In the genomic region with DNA sequence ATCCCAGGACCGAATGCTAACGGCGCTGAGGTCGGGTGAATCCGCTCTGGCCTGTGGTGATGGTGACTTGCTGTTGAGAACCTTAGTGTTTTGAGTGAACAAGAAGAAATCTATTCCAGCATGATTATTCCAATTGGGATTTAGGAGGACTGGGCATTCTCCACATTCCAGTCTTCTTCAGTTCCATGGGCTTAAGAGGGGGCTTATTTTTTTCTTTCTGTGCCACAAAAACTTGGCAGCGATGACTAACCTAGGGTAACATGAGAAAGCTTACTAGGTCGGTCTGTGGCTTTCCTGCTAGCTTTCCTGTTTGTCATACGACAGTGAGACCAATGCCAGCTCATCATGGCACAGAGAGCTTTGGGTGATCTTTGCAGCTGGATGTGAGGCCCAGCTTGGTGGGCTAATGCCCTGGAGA, we compare ENCODE assay signal across 10 cellular contexts.
DNase-seq lines count a peak whose midpoint lies in the region; ATAC-seq and TF ChIP-seq lines count a peak whose summit lies in the region.
"Had no signal": no experiment of that assay in that cellular context is flagged by ENCODE, and none has a peak within 500 bp of the region (broad histone marks: within the 10 kb centered on the region; RNA-seq: fewer than 3 reads in every experiment).

No MANE protein-coding gene starts in this region.

- no peaks in the 10 kb centered on the region for H3K9me3 ChIP-seq in SK-N-SH

- no peaks in the 10 kb centered on the region for H3K79me2 ChIP-seq in SK-N-SH (ENCODE audit: insufficient read depth)

- H3K4me1 ChIP-seq in SK-N-SH (ENCODE audit: control insufficient read depth in 1 of 2, insufficient read depth in 2 of 2, low read depth in 1 of 2, low read length in 1 of 2), result peaks cover 0 to 20% of the 10 kb centered on the region in 2 experiments; a peak in 3 of 4 replicates

- no peaks in the 10 kb centered on the region for H3K9me2 ChIP-seq in SK-N-SH

- H3K4me1 Mint-ChIP-seq in activated T-cell treated with anti-CD3 and anti-CD28 coated beads, Interleukin-2, amount 50 U/mL, for 4 hours (ENCODE audit: low read depth), result peaks cover 12% of the 10 kb centered on the region
- peaks cover 16% of the 10 kb centered on the region for H3K4me1 Mint-ChIP-seq in stimulated activated naive CD8-positive, alpha-beta T cell treated with anti-CD3 and anti-CD28 coated beads, Interleukin-15, Interleukin-2, amounts not matched to agents 100 ng/mL and 50 ng/mL, for 24 hours (ENCODE audit: low read depth)
- H3K4me1 Mint-ChIP-seq in T-helper 2 cell treated with Interferon-gamma antibody and Interleukin-4, amounts not matched to agents 5 μg/mL and 100 μg/mL, for 36 hours (ENCODE audit: low read depth), result peaks cover 8% of the 10 kb centered on the region

- peak overlapping the region; percentile 61 for H3K4me2 ChIP-seq in SK-N-SH

- H3F3A ChIP-seq in SK-N-SH (replicated peaks; ENCODE audit: insufficient read depth), result peaks cover 23% of the 10 kb centered on the region

- peak overlapping the region; percentile 12 to 88; a peak in 3 of 4 replicates for H3K27ac ChIP-seq in SK-N-SH (ENCODE audit: low read depth in 2 of 2, low read length in 1 of 2)
- no peak overlapping the region for H3K27ac ChIP-seq in coronary artery

- no peaks in the 10 kb centered on the region for H3K36me3 ChIP-seq in SK-N-SH (replicated peaks in 1 of 2; ENCODE audit: control insufficient read depth in 1 of 2, insufficient read depth in 2 of 2, low read length in 1 of 2)

- TF ChIP-seq EP300 in SK-N-SH (IDR thresholded peaks at IDR 0.05; ENCODE audit: borderline replicate concordance in 1 of 2, low read depth in 1 of 2, low read length in 1 of 2), result peak in 1 of 2 experiments; percentile 79; a peak in 2 of 4 replicates

- peaks cover 8% of the 10 kb centered on the region for H3K27me3 Mint-ChIP-seq in activated T-cell treated with anti-CD3 and anti-CD28 coated beads, Interleukin-2, amount 50 U/mL, for 4 hours (ENCODE audit: low read depth)
- H3K27me3 Mint-ChIP-seq in stimulated activated naive CD8-positive, alpha-beta T cell treated with anti-CD3 and anti-CD28 coated beads, Interleukin-15, Interleukin-2, amounts not matched to agents 100 ng/mL and 50 ng/mL, for 24 hours, result peaks cover 3% of the 10 kb centered on the region
- H3K27me3 Mint-ChIP-seq in T-helper 2 cell treated with Interferon-gamma antibody and Interleukin-4, amounts not matched to agents 5 μg/mL and 100 μg/mL, for 36 hours (ENCODE audit: low read depth), result peaks cover 2% of the 10 kb centered on the region

- no peak for TF ChIP-seq RAD21 in SK-N-SH (IDR thresholded peaks at IDR 0.05; ENCODE audit: low read length)

- DNase-seq in activated T-cell treated with anti-CD3 and anti-CD28 coated beads, Interleukin-2, amount 50 U/mL, for 4 hours, result no peak
- DNase-seq in activated T-cell treated with anti-CD3 and anti-CD28 coated beads for 4 hours (no peak), SK-N-SH (no peak), epithelial cell of esophagus (ENCODE audit: low read depth) (peak; percentile 80), coronary artery (ENCODE audit: low spot score) (no peak), NCI-H146 (lab: John Stamatoyannopoulos, UW) (no peak)
- no peak for DNase-seq in T-helper 2 cell treated with Interferon-gamma antibody and Interleukin-4, amounts not matched to agents 5 μg/mL and 100 μg/mL, for 36 hours (ENCODE audit: low spot score)
- DNase-seq: activated CD4-positive, CD25-positive, alpha-beta regulatory T cell had no signal

- peak; percentile 57 to 69 for ATAC-seq in activated T-cell treated with anti-CD3 and anti-CD28 coated beads, Interleukin-2, amount 50 U/mL, for 4 hours
- ATAC-seq: K562 had no signal

- TF ChIP-seq CTCF in SK-N-SH (IDR thresholded peaks at IDR 0.05) (no peak), epithelial cell of esophagus (IDR thresholded peaks at IDR 0.05; ENCODE audit: insufficient read depth, low read depth, low read length, missing control alignments) (no peak), coronary artery (IDR thresholded peaks at IDR 0.05) (no peak)

- H3K4me3 ChIP-seq in SK-N-SH (ENCODE audit: low read depth in 2 of 2, low read length in 1 of 2) (no peak overlapping the region), epithelial cell of esophagus (ENCODE audit: low read length) (no peak overlapping the region), coronary artery (no peak overlapping the region)
- H3K4me3 ChIP-seq: K562 had no signal

- peak overlapping the region; percentile 46; the same call in 1 of the 2 replicates for H3K9ac ChIP-seq in SK-N-SH

- POLR2A ChIA-PET in SK-N-SH (lab: Yijun Ruan, JAX), result no interaction called here

- no peaks in the 10 kb centered on the region for H3K9me3 Mint-ChIP-seq in activated T-cell treated with anti-CD3 and anti-CD28 coated beads, Interleukin-2, amount 50 U/mL, for 4 hours
- H3K9me3 Mint-ChIP-seq in stimulated activated naive CD8-positive, alpha-beta T cell treated with anti-CD3 and anti-CD28 coated beads, Interleukin-15, Interleukin-2, amounts not matched to agents 100 ng/mL and 50 ng/mL, for 24 hours, result no peaks in the 10 kb centered on the region
- H3K9me3 Mint-ChIP-seq in T-helper 2 cell treated with Interferon-gamma antibody and Interleukin-4, amounts not matched to agents 5 μg/mL and 100 μg/mL, for 36 hours, result no peaks in the 10 kb centered on the region

- H3K27ac Mint-ChIP-seq in stimulated activated naive CD8-positive, alpha-beta T cell treated with anti-CD3 and anti-CD28 coated beads, Interleukin-15, Interleukin-2, amounts not matched to agents 100 ng/mL and 50 ng/mL, for 24 hours, result peak overlapping the region; percentile 71
- H3K27ac Mint-ChIP-seq in T-helper 2 cell treated with Interferon-gamma antibody and Interleukin-4, amounts not matched to agents 5 μg/mL and 100 μg/mL, for 36 hours, result no peak overlapping the region

- 0 out of 2 replicates have a peak overlapping the region, but pooled peaks have one; percentile 15 for H2AFZ ChIP-seq in SK-N-SH (ENCODE audit: low read depth)

- WGBS in SK-N-SH (ENCODE audit: low lambda C conversion rate), result 27% methylated on average over 8 of the region's 8 CpGs

- CTCF ChIA-PET in SK-N-SH (lab: Yijun Ruan, JAX), result no interaction called here

- H3K4me3 Mint-ChIP-seq in activated T-cell treated with anti-CD3 and anti-CD28 coated beads, Interleukin-2, amount 50 U/mL, for 4 hours, result no peak overlapping the region
- H3K4me3 Mint-ChIP-seq in stimulated activated naive CD8-positive, alpha-beta T cell treated with anti-CD3 and anti-CD28 coated beads, Interleukin-15, Interleukin-2, amounts not matched to agents 100 ng/mL and 50 ng/mL, for 24 hours, result no peak overlapping the region
- no peak overlapping the region for H3K4me3 Mint-ChIP-seq in T-helper 2 cell treated with Interferon-gamma antibody and Interleukin-4, amounts not matched to agents 5 μg/mL and 100 μg/mL, for 36 hours

- H3K36me3 Mint-ChIP-seq in activated T-cell treated with anti-CD3 and anti-CD28 coated beads, Interleukin-2, amount 50 U/mL, for 4 hours (ENCODE audit: insufficient read depth), result no peaks in the 10 kb centered on the region
- no peaks in the 10 kb centered on the region for H3K36me3 Mint-ChIP-seq in stimulated activated naive CD8-positive, alpha-beta T cell treated with anti-CD3 and anti-CD28 coated beads, Interleukin-15, Interleukin-2, amounts not matched to agents 100 ng/mL and 50 ng/mL, for 24 hours (ENCODE audit: low read depth)
- H3K36me3 Mint-ChIP-seq in T-helper 2 cell treated with Interferon-gamma antibody and Interleukin-4, amounts not matched to agents 5 μg/mL and 100 μg/mL, for 36 hours (ENCODE audit: low read depth), result no peaks in the 10 kb centered on the region

- no peaks in the 10 kb centered on the region for H3K27me3 ChIP-seq in SK-N-SH (ENCODE audit: insufficient read depth)

- no peaks in the 10 kb centered on the region for H4K20me1 ChIP-seq in SK-N-SH (ENCODE audit: insufficient read depth)

TF ChIP-seq in SK-N-SH, 30 proteins besides CTCF, POLR2A, EP300 and RAD21 (continues in another document):
- TF ChIP-seq, protein P1, sequence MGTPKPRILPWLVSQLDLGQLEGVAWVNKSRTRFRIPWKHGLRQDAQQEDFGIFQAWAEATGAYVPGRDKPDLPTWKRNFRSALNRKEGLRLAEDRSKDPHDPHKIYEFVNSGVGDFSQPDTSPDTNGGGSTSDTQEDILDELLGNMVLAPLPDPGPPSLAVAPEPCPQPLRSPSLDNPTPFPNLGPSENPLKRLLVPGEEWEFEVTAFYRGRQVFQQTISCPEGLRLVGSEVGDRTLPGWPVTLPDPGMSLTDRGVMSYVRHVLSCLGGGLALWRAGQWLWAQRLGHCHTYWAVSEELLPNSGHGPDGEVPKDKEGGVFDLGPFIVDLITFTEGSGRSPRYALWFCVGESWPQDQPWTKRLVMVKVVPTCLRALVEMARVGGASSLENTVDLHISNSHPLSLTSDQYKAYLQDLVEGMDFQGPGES (IDR thresholded peaks at IDR 0.05; ENCODE audit: low read depth, low read length), result no peak
- TF ChIP-seq GATA2 (CRISPR knock-in tag; IDR thresholded peaks at IDR 0.05), result no peak
- no peak for TF ChIP-seq EZH2phosphoT487 (IDR thresholded peaks at IDR 0.05; ENCODE audit: borderline replicate concordance, low read depth)
- no peak for TF ChIP-seq RCOR1 (IDR thresholded peaks at IDR 0.05; ENCODE audit: low read length)
- TF ChIP-seq, protein P2, sequence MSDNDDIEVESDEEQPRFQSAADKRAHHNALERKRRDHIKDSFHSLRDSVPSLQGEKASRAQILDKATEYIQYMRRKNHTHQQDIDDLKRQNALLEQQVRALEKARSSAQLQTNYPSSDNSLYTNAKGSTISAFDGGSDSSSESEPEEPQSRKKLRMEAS (IDR thresholded peaks at IDR 0.05; ENCODE audit: low read depth), result peak; percentile 62; the same call in 1 of the 2 replicates
- TF ChIP-seq, protein P3, sequence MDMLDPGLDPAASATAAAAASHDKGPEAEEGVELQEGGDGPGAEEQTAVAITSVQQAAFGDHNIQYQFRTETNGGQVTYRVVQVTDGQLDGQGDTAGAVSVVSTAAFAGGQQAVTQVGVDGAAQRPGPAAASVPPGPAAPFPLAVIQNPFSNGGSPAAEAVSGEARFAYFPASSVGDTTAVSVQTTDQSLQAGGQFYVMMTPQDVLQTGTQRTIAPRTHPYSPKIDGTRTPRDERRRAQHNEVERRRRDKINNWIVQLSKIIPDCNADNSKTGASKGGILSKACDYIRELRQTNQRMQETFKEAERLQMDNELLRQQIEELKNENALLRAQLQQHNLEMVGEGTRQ (IDR thresholded peaks at IDR 0.05; ENCODE audit: borderline replicate concordance, low read depth, low read length), result no peak
- no peak for TF ChIP-seq SMC3 (IDR thresholded peaks at IDR 0.05; ENCODE audit: low read depth, low read length)
- TF ChIP-seq SIN3A (IDR thresholded peaks at IDR 0.05; ENCODE audit: borderline replicate concordance, low read depth, low read length), result no peak
- peak; percentile 93 for TF ChIP-seq FOSL2 (IDR thresholded peaks at IDR 0.05; ENCODE audit: borderline replicate concordance, low read depth)
- no peak for TF ChIP-seq FOXM1 (IDR thresholded peaks at IDR 0.05; ENCODE audit: low read depth)

Comparison
In these comparisons a context has a peak if more than half of its experiments do, and no peak if none do; other contexts are left out.
1. H3K27ac ChIP-seq: peak in SK-N-SH (2 of 2); none in coronary artery (0 of 2).